ENCODE assay signal across 18 cellular contexts in the genomic region with DNA sequence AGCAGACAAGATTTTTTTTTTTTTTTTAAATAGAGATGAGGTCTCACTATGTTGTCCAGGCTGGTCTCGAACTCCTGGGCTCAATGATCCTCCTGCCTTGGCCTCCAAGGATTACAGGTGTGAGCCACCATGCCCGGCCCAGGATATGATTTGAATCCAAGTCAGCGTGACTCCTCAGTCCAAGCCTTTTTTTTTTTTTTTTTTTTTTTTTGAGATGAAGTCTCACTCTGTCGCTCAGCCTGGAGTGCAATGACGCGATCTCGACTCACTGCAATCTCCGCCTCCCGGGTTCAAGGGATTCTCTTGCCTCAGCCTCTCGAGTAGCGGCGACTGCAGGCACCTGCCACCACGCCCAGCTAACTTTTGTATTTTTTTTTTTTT. TPM values are rescaled to one million over a fixed set of nuclear protein-coding genes. Genes with fewer than 3 reads are reported as not detected.
"Had no signal": no experiment of that assay in that cellular context is flagged by ENCODE, and none has a peak within 500 bp of the region (broad histone marks: within the 10 kb centered on the region; RNA-seq: fewer than 3 reads in every experiment).

No MANE protein-coding gene starts in this region.

- H2AFZ ChIP-seq: hepatocyte had no signal

- H3K36me3 Mint-ChIP-seq: activated CD4-positive, alpha-beta memory T cell treated with anti-CD3 and anti-CD28 coated beads for 36 hours; memory B cell had no signal

- H3K9me3 ChIP-seq: gastrocnemius medialis, pancreas, psoas muscle, sigmoid colon, tibial nerve had no signal

- H3K27ac ChIP-seq: gastrocnemius medialis, hepatocyte, pancreas, psoas muscle, sigmoid colon, tibial nerve had no signal

- H3K4me2 ChIP-seq: hepatocyte had no signal

- H3K36me3 ChIP-seq: gastrocnemius medialis, pancreas, sigmoid colon, tibial nerve had no signal

- H3K9me3 Mint-ChIP-seq: activated CD4-positive, alpha-beta memory T cell treated with anti-CD3 and anti-CD28 coated beads for 36 hours; activated CD4-positive, alpha-beta T cell treated with anti-CD3 and anti-CD28 coated beads, Interleukin-2, amount 10 ng/mL, durations not matched to agents 24 days and 14 days; activated naive CD4-positive, alpha-beta T cell treated with anti-CD3 and anti-CD28 coated beads, Interleukin-2, amount 50 U/mL, for 24 hours; activated naive CD8-positive, alpha-beta T cell treated with anti-CD3 and anti-CD28 coated beads, Interleukin-2, amount 50 U/mL, for 24 hours; activated T-helper 2 cell treated with anti-CD3 and anti-CD28 coated beads, Interferon-gamma antibody, Interleukin-2, Interleukin-4, amounts not matched to agents 10 μg/mL and 5 μg/mL and 100 μg/mL, durations not matched to agents 14 hours and 24 hours and 36 hours; central memory CD8-positive, alpha-beta T cell; dendritic cell treated with granulocyte-macrophage colony-stimulating factor and Interleukin-4, amounts not matched to agents 40 ng/mL and 50 ng/mL, for 4 days; memory B cell; naive thymus-derived CD8-positive, alpha-beta T cell; neural crest cell; T-helper 1 cell treated with Interleukin-12 subunit alpha and Interleukin-12 subunit beta and Interleukin-4 antibody, amounts not matched to agents 30 μg/mL and 1 μg/mL, for 36 hours had no signal

- H3K27ac Mint-ChIP-seq: activated CD4-positive, alpha-beta memory T cell treated with anti-CD3 and anti-CD28 coated beads for 36 hours; activated CD4-positive, alpha-beta T cell treated with anti-CD3 and anti-CD28 coated beads, Interleukin-2, amount 10 ng/mL, durations not matched to agents 24 days and 14 days; activated naive CD8-positive, alpha-beta T cell treated with anti-CD3 and anti-CD28 coated beads, Interleukin-2, amount 50 U/mL, for 24 hours; activated T-helper 2 cell treated with anti-CD3 and anti-CD28 coated beads, Interferon-gamma antibody, Interleukin-2, Interleukin-4, amounts not matched to agents 10 μg/mL and 5 μg/mL and 100 μg/mL, durations not matched to agents 14 hours and 24 hours and 36 hours; dendritic cell treated with granulocyte-macrophage colony-stimulating factor and Interleukin-4, amounts not matched to agents 40 ng/mL and 50 ng/mL, for 4 days; memory B cell; T-helper 1 cell treated with Interleukin-12 subunit alpha and Interleukin-12 subunit beta and Interleukin-4 antibody, amounts not matched to agents 30 μg/mL and 1 μg/mL, for 36 hours had no signal

- H3K4me3 Mint-ChIP-seq: activated CD4-positive, alpha-beta memory T cell treated with anti-CD3 and anti-CD28 coated beads for 36 hours; activated CD4-positive, alpha-beta T cell treated with anti-CD3 and anti-CD28 coated beads, Interleukin-2, amount 10 ng/mL, durations not matched to agents 24 days and 14 days; activated naive CD4-positive, alpha-beta T cell treated with anti-CD3 and anti-CD28 coated beads, Interleukin-2, amount 50 U/mL, for 24 hours; activated naive CD8-positive, alpha-beta T cell treated with anti-CD3 and anti-CD28 coated beads, Interleukin-2, amount 50 U/mL, for 24 hours; central memory CD8-positive, alpha-beta T cell; dendritic cell treated with granulocyte-macrophage colony-stimulating factor and Interleukin-4, amounts not matched to agents 40 ng/mL and 50 ng/mL, for 4 days; memory B cell; naive thymus-derived CD8-positive, alpha-beta T cell; T-helper 1 cell treated with Interleukin-12 subunit alpha and Interleukin-12 subunit beta and Interleukin-4 antibody, amounts not matched to agents 30 μg/mL and 1 μg/mL, for 36 hours had no signal

- H3K4me3 ChIP-seq: gastrocnemius medialis, hepatocyte, pancreas, psoas muscle, sigmoid colon, tibial nerve had no signal

- H3K4me1 ChIP-seq: pancreas had no signal

- H3K79me2 ChIP-seq: hepatocyte had no signal

RNA-seq across cellular contexts. Expression of gene CABP1, which starts 6.9 kb away (rescaled TPM):
- total RNA-seq: bronchial epithelial cell had no signal
- polyA plus RNA-seq: naive thymus-derived CD8-positive, alpha-beta T cell had no signal
